ENCODE assay signal across 1 cellular context in the genomic region with DNA sequence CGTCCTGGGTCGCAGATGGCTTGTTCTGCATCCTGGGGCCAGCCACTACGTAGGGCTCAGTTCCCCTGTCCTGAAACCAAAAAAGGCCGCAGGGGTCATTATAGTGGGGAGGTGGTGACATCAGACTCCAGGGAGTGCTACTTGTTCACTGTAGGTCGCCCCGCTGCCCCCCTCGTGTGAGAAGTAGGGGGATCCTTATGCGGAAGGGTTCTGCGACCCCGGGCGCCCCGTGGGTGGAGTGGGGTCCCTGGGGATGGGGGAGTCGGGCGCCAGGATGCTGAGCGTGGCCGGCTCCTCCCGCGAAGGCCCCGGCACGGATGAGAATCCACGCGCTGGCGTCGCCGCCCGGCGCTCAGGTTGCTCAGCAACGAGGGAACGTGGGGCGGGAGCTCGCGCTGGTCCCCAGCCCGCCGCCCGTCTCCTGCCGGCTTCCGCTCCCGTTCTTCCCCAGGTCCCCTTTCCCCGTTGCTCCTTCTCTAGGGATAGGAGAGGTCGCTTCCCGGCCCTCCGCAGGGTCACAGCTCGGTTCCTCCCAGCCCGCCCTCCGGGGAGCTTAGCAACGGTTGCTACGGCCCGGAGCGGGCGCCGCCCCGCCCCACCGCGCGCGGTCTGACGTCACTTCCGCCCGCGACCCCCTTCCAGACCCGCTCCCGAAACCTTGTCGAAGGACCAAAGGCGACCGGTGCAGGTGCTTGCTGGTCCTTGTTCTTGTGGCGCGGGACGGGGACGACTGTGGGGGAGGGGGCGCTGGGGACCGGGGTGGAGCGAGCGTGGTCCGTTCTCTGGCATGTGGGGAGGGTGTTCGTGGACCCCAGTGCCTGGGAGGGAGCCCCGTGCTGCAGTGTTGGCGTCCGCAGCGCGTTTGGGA.
TF ChIP-seq lines count a peak whose summit lies in the region.

NAT14 (plus strand) TSS at position 618 of the 868 bp plus-strand sequence. CDS start 521 bp downstream, outside the sequence.

TF ChIP-seq in HEK293, 187 proteins besides CTCF, POLR2A, EP300 and RAD21 (continued from another document and continues in another):
- TF ChIP-seq ZNF184 (tag by site-specific recombination; IDR thresholded peaks at IDR 0.05) = no peak
- TF ChIP-seq, protein P1, sequence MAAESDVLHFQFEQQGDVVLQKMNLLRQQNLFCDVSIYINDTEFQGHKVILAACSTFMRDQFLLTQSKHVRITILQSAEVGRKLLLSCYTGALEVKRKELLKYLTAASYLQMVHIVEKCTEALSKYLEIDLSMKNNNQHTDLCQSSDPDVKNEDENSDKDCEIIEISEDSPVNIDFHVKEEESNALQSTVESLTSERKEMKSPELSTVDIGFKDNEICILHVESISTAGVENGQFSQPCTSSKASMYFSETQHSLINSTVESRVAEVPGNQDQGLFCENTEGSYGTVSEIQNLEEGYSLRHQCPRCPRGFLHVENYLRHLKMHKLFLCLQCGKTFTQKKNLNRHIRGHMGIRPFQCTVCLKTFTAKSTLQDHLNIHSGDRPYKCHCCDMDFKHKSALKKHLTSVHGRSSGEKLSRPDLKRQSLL (tag by site-specific recombination; IDR thresholded peaks at IDR 0.05) = no peak
- TF ChIP-seq ZNF660 (tag by site-specific recombination; IDR thresholded peaks at IDR 0.05) = no peak
- TF ChIP-seq ZNF335 (tag by site-specific recombination; conservative IDR thresholded peaks at IDR 0.05) = peak; percentile 96
- no peak for TF ChIP-seq ZNF132 (tag by site-specific recombination; IDR thresholded peaks at IDR 0.05; ENCODE audit: borderline replicate concordance)
- peak; percentile 67 for TF ChIP-seq GLIS1 (tag by site-specific recombination; IDR thresholded peaks at IDR 0.05)
- TF ChIP-seq GFI1B (tag by site-specific recombination; IDR thresholded peaks at IDR 0.05) = no peak
- TF ChIP-seq ZNF596 (tag by site-specific recombination; IDR thresholded peaks at IDR 0.05) = no peak
- TF ChIP-seq PBX3 (CRISPR knock-in tag; IDR thresholded peaks at IDR 0.05) = peak; percentile 83
- peak; percentile 80 for TF ChIP-seq KLF1 (tag by site-specific recombination; IDR thresholded peaks at IDR 0.05)
- peak; percentile 85 for TF ChIP-seq SP2 (tag by site-specific recombination; IDR thresholded peaks at IDR 0.05)
- TF ChIP-seq ZNF645 (tag by site-specific recombination; IDR thresholded peaks at IDR 0.05) = no peak
- no peak for TF ChIP-seq ZNF19 (tag by site-specific recombination; IDR thresholded peaks at IDR 0.05; ENCODE audit: low read depth)
- TF ChIP-seq ZNF544 (tag by site-specific recombination; IDR thresholded peaks at IDR 0.05) = no peak
- TF ChIP-seq REPIN1 (tag by site-specific recombination; IDR thresholded peaks at IDR 0.05; ENCODE audit: low read depth) = no peak
- TF ChIP-seq ZNF777 (tag by site-specific recombination; IDR thresholded peaks at IDR 0.05; ENCODE audit: borderline replicate concordance) = no peak
- 0 out of 2 replicates have a peak, but pooled peaks have one; percentile 27 for TF ChIP-seq ZXDB (tag by site-specific recombination; IDR thresholded peaks at IDR 0.05)
- no peak for TF ChIP-seq ZNF24 (tag by site-specific recombination; IDR thresholded peaks at IDR 0.05)
- peak; percentile 42; the same call in 1 of the 2 replicates for TF ChIP-seq ZNF561 (tag by site-specific recombination; IDR thresholded peaks at IDR 0.05; ENCODE audit: borderline replicate concordance)
- no peak for TF ChIP-seq ZNF202 (tag by site-specific recombination; IDR thresholded peaks at IDR 0.05; ENCODE audit: borderline replicate concordance)
- 0 out of 2 replicates have a peak, but pooled peaks have one; percentile 32 for TF ChIP-seq ZNF692 (tag by site-specific recombination; IDR thresholded peaks at IDR 0.05)
- TF ChIP-seq TCF7L2 (IDR thresholded peaks at IDR 0.05; ENCODE audit: borderline replicate concordance, low read depth, low read length) = no peak
- no peak for TF ChIP-seq ZFP69B (tag by site-specific recombination; IDR thresholded peaks at IDR 0.05)
- no peak for TF ChIP-seq ZNF146 (tag by site-specific recombination; IDR thresholded peaks at IDR 0.05)
- TF ChIP-seq, protein P2, sequence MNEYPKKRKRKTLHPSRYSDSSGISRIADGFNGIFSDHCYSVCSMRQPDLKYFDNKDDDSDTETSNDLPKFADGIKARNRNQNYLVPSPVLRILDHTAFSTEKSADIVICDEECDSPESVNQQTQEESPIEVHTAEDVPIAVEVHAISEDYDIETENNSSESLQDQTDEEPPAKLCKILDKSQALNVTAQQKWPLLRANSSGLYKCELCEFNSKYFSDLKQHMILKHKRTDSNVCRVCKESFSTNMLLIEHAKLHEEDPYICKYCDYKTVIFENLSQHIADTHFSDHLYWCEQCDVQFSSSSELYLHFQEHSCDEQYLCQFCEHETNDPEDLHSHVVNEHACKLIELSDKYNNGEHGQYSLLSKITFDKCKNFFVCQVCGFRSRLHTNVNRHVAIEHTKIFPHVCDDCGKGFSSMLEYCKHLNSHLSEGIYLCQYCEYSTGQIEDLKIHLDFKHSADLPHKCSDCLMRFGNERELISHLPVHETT (tag by site-specific recombination; IDR thresholded peaks at IDR 0.05) = no peak
- TF ChIP-seq ZBTB17 (tag by site-specific recombination; IDR thresholded peaks at IDR 0.05) = no peak
- TF ChIP-seq, protein P3, sequence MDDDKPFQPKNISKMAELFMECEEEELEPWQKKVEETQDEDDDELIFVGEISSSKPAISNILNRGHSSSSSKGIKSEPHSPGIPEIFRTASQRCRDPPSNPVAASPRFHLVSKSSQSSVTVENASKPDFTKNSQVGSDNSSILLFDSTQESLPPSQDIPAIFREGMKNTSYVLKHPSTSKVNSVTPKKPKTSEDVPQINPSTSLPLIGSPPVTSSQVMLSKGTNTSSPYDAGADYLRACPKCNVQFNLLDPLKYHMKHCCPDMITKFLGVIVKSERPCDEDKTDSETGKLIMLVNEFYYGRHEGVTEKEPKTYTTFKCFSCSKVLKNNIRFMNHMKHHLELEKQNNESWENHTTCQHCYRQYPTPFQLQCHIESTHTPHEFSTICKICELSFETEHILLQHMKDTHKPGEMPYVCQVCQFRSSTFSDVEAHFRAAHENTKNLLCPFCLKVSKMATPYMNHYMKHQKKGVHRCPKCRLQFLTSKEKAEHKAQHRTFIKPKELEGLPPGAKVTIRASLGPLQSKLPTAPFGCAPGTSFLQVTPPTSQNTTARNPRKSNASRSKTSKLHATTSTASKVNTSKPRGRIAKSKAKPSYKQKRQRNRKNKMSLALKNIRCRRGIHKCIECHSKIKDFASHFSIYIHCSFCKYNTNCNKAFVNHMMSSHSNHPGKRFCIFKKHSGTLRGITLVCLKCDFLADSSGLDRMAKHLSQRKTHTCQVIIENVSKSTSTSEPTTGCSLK (tag by site-specific recombination; IDR thresholded peaks at IDR 0.05) = no peak
- TF ChIP-seq ZNF514 (tag by site-specific recombination; IDR thresholded peaks at IDR 0.05) = no peak
- TF ChIP-seq, protein P4, sequence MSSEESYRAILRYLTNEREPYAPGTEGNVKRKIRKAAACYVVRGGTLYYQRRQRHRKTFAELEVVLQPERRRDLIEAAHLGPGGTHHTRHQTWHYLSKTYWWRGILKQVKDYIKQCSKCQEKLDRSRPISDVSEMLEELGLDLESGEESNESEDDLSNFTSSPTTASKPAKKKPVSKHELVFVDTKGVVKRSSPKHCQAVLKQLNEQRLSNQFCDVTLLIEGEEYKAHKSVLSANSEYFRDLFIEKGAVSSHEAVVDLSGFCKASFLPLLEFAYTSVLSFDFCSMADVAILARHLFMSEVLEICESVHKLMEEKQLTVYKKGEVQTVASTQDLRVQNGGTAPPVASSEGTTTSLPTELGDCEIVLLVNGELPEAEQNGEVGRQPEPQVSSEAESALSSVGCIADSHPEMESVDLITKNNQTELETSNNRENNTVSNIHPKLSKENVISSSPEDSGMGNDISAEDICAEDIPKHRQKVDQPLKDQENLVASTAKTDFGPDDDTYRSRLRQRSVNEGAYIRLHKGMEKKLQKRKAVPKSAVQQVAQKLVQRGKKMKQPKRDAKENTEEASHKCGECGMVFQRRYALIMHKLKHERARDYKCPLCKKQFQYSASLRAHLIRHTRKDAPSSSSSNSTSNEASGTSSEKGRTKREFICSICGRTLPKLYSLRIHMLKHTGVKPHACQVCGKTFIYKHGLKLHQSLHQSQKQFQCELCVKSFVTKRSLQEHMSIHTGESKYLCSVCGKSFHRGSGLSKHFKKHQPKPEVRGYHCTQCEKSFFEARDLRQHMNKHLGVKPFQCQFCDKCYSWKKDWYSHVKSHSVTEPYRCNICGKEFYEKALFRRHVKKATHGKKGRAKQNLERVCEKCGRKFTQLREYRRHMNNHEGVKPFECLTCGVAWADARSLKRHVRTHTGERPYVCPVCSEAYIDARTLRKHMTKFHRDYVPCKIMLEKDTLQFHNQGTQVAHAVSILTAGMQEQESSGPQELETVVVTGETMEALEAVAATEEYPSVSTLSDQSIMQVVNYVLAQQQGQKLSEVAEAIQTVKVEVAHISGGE (tag by site-specific recombination; conservative IDR thresholded peaks at IDR 0.05; ENCODE audit: low read depth) = peak; percentile 81
- TF ChIP-seq ZFHX2 (tag by site-specific recombination; conservative IDR thresholded peaks at IDR 0.05) = peak; percentile 4; the same call in 1 of the 2 replicates
- TF ChIP-seq KLF9 (tag by site-specific recombination; IDR thresholded peaks at IDR 0.05; ENCODE audit: low read depth) = peak; percentile 68; the same call in 1 of the 2 replicates
- peak; percentile 63; the same call in 1 of the 2 replicates for TF ChIP-seq SP3 (tag by site-specific recombination; IDR thresholded peaks at IDR 0.05)
- TF ChIP-seq SCRT2 (tag by site-specific recombination; IDR thresholded peaks at IDR 0.05) = no peak
- TF ChIP-seq ZNF580 (tag by site-specific recombination; IDR thresholded peaks at IDR 0.05) = no peak
- no peak for TF ChIP-seq ZNF211 (tag by site-specific recombination; IDR thresholded peaks at IDR 0.05; ENCODE audit: low read depth)
- no peak for TF ChIP-seq ZNF175 (tag by site-specific recombination; IDR thresholded peaks at IDR 0.05)
- no peak for TF ChIP-seq ZNF140 (tag by site-specific recombination; IDR thresholded peaks at IDR 0.05)
- TF ChIP-seq ZSCAN5A (tag by site-specific recombination; IDR thresholded peaks at IDR 0.05) = no peak
- TF ChIP-seq, protein P5, sequence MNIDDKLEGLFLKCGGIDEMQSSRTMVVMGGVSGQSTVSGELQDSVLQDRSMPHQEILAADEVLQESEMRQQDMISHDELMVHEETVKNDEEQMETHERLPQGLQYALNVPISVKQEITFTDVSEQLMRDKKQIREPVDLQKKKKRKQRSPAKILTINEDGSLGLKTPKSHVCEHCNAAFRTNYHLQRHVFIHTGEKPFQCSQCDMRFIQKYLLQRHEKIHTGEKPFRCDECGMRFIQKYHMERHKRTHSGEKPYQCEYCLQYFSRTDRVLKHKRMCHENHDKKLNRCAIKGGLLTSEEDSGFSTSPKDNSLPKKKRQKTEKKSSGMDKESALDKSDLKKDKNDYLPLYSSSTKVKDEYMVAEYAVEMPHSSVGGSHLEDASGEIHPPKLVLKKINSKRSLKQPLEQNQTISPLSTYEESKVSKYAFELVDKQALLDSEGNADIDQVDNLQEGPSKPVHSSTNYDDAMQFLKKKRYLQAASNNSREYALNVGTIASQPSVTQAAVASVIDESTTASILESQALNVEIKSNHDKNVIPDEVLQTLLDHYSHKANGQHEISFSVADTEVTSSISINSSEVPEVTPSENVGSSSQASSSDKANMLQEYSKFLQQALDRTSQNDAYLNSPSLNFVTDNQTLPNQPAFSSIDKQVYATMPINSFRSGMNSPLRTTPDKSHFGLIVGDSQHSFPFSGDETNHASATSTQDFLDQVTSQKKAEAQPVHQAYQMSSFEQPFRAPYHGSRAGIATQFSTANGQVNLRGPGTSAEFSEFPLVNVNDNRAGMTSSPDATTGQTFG (tag by site-specific recombination; IDR thresholded peaks at IDR 0.05; ENCODE audit: borderline replicate concordance) = no peak
- peak; percentile 79 for TF ChIP-seq ZNF629 (tag by site-specific recombination; IDR thresholded peaks at IDR 0.05)
- TF ChIP-seq ZNF394 (tag by site-specific recombination; IDR thresholded peaks at IDR 0.05; ENCODE audit: borderline replicate concordance) = no peak
- TF ChIP-seq ZFP37 (tag by site-specific recombination; IDR thresholded peaks at IDR 0.05) = no peak
- no peak for TF ChIP-seq ZNF558 (tag by site-specific recombination; IDR thresholded peaks at IDR 0.05)
- no peak for TF ChIP-seq ZBTB20 (tag by site-specific recombination; IDR thresholded peaks at IDR 0.05)
